1 cellular context compared by ENCODE assay signal in genomic region chr3:53236112-53236841, GRCh38.
TF ChIP-seq lines count a peak whose summit lies in the region.

No MANE protein-coding gene starts in this region.

TF ChIP-seq in K562, 482 proteins besides CTCF, POLR2A, EP300 and RAD21 (continued from another document and continues in another):
- TF ChIP-seq ZNF449 (CRISPR knock-in tag; IDR thresholded peaks at IDR 0.05) (0 out of 2 replicates have a peak, but pooled peaks have one; percentile 53), RBFOX2 (IDR thresholded peaks at IDR 0.05; ENCODE audit: low read depth, low read length) (peak; percentile 14; the same call in 1 of the 2 replicates), SRSF9 (IDR thresholded peaks at IDR 0.05; ENCODE audit: borderline replicate concordance, low read depth, low read length) (no peak), BRF1 (IDR thresholded peaks at IDR 0.05; ENCODE audit: borderline replicate concordance, extremely low read depth, insufficient read length) (no peak), HLTF (IDR thresholded peaks at IDR 0.05) (no peak), CHD2 (IDR thresholded peaks at IDR 0.05; ENCODE audit: low read depth, low read length) (no peak), TARDBP (IDR thresholded peaks at IDR 0.05) (no peak), ZNF253 (CRISPR knock-in tag; conservative IDR thresholded peaks at IDR 0.05) (no peak), VEZF1 (CRISPR knock-in tag; IDR thresholded peaks at IDR 0.05) (no peak; the same call in 1 of the 2 replicates), HMG20A (CRISPR knock-in tag; conservative IDR thresholded peaks at IDR 0.05) (no peak), MAFF (IDR thresholded peaks at IDR 0.05; ENCODE audit: low read length) (peak; percentile 89), SAFB2 (IDR thresholded peaks at IDR 0.05; ENCODE audit: borderline replicate concordance, low read depth, low read length, severe bottlenecking) (no peak), E2F1 (CRISPR knock-in tag; IDR thresholded peaks at IDR 0.05) (no peak), CBX1 (IDR thresholded peaks at IDR 0.05; ENCODE audit: low read depth) (no peak), GTF2E2 (tag; IDR thresholded peaks at IDR 0.05) (no peak), KLF6 (CRISPR knock-in tag; IDR thresholded peaks at IDR 0.05; ENCODE audit: borderline replicate concordance) (no peak), NR1H2 (CRISPR knock-in tag; IDR thresholded peaks at IDR 0.05) (no peak), RNF2 (IDR thresholded peaks at IDR 0.05) (no peak), KDM4B (IDR thresholded peaks at IDR 0.05; ENCODE audit: borderline replicate concordance in 2 of 2, low read depth in 1 of 2) (no peak), ZNF584 (CRISPR knock-in tag; IDR thresholded peaks at IDR 0.05; ENCODE audit: low read depth) (peak; percentile 85), CSDE1 (IDR thresholded peaks at IDR 0.05) (no peak), POLR2H (tag; IDR thresholded peaks at IDR 0.05; ENCODE audit: low read depth) (no peak), KAT8 (IDR thresholded peaks at IDR 0.05; ENCODE audit: low read depth) (no peak), ZBTB40 (IDR thresholded peaks at IDR 0.05) (no peak), ZBTB40 (CRISPR knock-in tag; IDR thresholded peaks at IDR 0.05) (no peak), BCL6 (CRISPR knock-in tag; IDR thresholded peaks at IDR 0.05) (peak; percentile 72; the same call in 1 of the 2 replicates), SMAD1 (IDR thresholded peaks at IDR 0.05; ENCODE audit: low read depth, low read length, partially characterized antibody) (no peak), RFX1 (IDR thresholded peaks at IDR 0.05) (no peak), GABPA (tag; conservative IDR thresholded peaks at IDR 0.05; ENCODE audit: low read depth) (no peak), ZNF124 (CRISPR knock-in tag; IDR thresholded peaks at IDR 0.05) (no peak), TFAP4 (CRISPR knock-in tag; IDR thresholded peaks at IDR 0.05; ENCODE audit: borderline replicate concordance) (no peak), E2F5 (CRISPR knock-in tag; IDR thresholded peaks at IDR 0.05) (no peak), TAF9B (IDR thresholded peaks at IDR 0.05; ENCODE audit: partially characterized antibody) (no peak), CTCFL (IDR thresholded peaks at IDR 0.05; ENCODE audit: borderline replicate concordance, insufficient read depth, low read depth, low read length, poor library complexity, severe bottlenecking) (no peak), SMARCE1 (IDR thresholded peaks at IDR 0.05) (no peak), FUS (optimal IDR thresholded peaks at IDR 0.05; ENCODE audit: low read depth, low read length) (no peak), RERE (CRISPR knock-in tag; IDR thresholded peaks at IDR 0.05; ENCODE audit: borderline replicate concordance) (no peak), OTX1 (CRISPR knock-in tag; IDR thresholded peaks at IDR 0.05) (no peak), MYNN (IDR thresholded peaks at IDR 0.05) (no peak), MYNN (CRISPR knock-in tag; IDR thresholded peaks at IDR 0.05) (no peak), POLR2AphosphoS2 (IDR thresholded peaks at IDR 0.05; ENCODE audit: low read length) (no peak), ETV5 (CRISPR knock-in tag; IDR thresholded peaks at IDR 0.05; ENCODE audit: low read depth) (no peak)
